1 cellular context compared by ENCODE assay signal in the genomic region with DNA sequence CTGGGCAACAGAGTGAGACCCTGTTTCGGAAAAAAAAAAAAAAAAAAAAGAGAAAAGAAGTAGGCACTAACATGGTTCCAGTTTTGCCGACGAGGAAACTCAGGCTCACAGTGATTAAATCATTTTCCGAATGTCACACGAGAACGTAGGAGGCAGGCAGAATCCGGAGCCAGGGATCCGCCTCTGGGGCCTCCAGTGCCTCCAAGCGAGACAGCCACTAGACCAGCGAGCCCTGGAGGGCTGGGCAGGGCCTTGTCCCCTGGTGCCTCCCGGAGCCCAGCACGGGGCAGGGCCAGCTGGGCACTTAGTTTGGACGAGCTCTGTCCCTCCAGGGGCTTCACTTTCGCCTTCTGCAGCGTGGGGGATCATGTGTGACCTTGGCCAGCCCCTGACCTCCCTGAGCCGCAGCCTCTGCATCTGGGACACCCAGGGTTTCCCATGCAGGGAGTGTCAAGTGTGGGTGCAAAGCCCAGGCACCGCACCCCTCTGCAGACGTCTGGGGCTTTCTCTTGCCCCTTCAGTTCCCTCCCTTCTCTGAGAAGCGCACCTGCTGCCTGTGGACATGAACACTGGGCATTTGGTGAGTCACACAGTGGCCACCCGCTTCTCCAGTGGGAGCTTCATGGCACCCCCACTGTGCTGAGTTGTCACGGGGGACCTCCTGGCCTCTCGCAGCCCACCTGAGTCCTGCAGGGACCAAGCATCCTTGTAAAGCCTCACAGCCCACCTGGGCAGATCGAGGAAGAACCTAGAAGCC.
TF ChIP-seq lines count a peak whose summit lies in the region.

No MANE protein-coding gene starts in this region.

TF ChIP-seq in WTC11, 78 proteins besides CTCF, POLR2A, EP300 and RAD21 (continued from another document):
- TF ChIP-seq, protein P1, sequence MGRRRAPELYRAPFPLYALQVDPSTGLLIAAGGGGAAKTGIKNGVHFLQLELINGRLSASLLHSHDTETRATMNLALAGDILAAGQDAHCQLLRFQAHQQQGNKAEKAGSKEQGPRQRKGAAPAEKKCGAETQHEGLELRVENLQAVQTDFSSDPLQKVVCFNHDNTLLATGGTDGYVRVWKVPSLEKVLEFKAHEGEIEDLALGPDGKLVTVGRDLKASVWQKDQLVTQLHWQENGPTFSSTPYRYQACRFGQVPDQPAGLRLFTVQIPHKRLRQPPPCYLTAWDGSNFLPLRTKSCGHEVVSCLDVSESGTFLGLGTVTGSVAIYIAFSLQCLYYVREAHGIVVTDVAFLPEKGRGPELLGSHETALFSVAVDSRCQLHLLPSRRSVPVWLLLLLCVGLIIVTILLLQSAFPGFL (CRISPR knock-in tag; IDR thresholded peaks at IDR 0.05; ENCODE audit: borderline replicate concordance) = no peak
- TF ChIP-seq SMAD3 (CRISPR knock-in tag; IDR thresholded peaks at IDR 0.05; ENCODE audit: borderline replicate concordance) = no peak
- TF ChIP-seq, protein P2, sequence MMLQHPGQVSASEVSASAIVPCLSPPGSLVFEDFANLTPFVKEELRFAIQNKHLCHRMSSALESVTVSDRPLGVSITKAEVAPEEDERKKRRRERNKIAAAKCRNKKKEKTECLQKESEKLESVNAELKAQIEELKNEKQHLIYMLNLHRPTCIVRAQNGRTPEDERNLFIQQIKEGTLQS (CRISPR knock-in tag; conservative IDR thresholded peaks at IDR 0.05) = no peak
- TF ChIP-seq, protein P3, sequence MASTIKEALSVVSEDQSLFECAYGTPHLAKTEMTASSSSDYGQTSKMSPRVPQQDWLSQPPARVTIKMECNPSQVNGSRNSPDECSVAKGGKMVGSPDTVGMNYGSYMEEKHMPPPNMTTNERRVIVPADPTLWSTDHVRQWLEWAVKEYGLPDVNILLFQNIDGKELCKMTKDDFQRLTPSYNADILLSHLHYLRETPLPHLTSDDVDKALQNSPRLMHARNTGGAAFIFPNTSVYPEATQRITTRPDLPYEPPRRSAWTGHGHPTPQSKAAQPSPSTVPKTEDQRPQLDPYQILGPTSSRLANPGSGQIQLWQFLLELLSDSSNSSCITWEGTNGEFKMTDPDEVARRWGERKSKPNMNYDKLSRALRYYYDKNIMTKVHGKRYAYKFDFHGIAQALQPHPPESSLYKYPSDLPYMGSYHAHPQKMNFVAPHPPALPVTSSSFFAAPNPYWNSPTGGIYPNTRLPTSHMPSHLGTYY (CRISPR knock-in tag; IDR thresholded peaks at IDR 0.05) = no peak
